In genomic region chr15:67882487-67883227, GRCh38 we compare ENCODE assay signal across 13 cellular contexts. TPM values are rescaled to one million over a fixed set of nuclear protein-coding genes. Genes with fewer than 3 reads are reported as not detected.
A peak's percentile ranks its signal among the peaks of the same experiment; 100 is the strongest.
DNase-seq lines count a peak whose midpoint lies in the region; ATAC-seq, FAIRE-seq and TF ChIP-seq lines count a peak whose summit lies in the region.
"Had no signal": no experiment of that assay in that cellular context is flagged by ENCODE, and none has a peak within 500 bp of the region (broad histone marks: within the 10 kb centered on the region; RNA-seq: fewer than 3 reads in every experiment).

No MANE protein-coding gene starts in this region.

- no TSS peak for BruUV-seq in K562 (replicated peaks; lab: Mats Ljungman, UMichigan)

- H3K4me1 Mint-ChIP-seq in osteocyte (ENCODE audit: unreplicated experiment) (peaks cover 42% of the 10 kb centered on the region), immature natural killer cell (peaks cover 7 to 16% of the 10 kb centered on the region in 2 donors)

- peak; percentile 87 for TF ChIP-seq EP300 in K562 (IDR thresholded peaks at IDR 0.05; ENCODE audit: low read length)

- H3K4me2 ChIP-seq in K562 (ENCODE audit: insufficient read depth, low read length) (peak overlapping the region; percentile 80), osteoblast (ENCODE audit: insufficient read depth, low read length) (no peak overlapping the region)

- peak overlapping the region; percentile 92 for H2AFZ ChIP-seq in K562 (ENCODE audit: low read depth, low read length)
- H2AFZ ChIP-seq in osteoblast (ENCODE audit: low read length): no peak overlapping the region

- in situ Hi-C loops in K562 (cut with MboI): no loop called here

- intact Hi-C loops in K562 (cut with micrococcal nuclease): loop anchor here (5.0 kb wide), 2 partner anchors 40 to 170 kb away; partner anchors contain the start of gene PIAS1

- FAIRE-seq in K562 (lab: Jason Lieb, UNC): peak; percentile 88
- FAIRE-seq: G401.6 had no signal

- H3K27ac Mint-ChIP-seq in osteocyte (ENCODE audit: unreplicated experiment): peak overlapping the region; percentile 47
- H3K27ac Mint-ChIP-seq in immature natural killer cell: no peak overlapping the region

- H3K4me3 Mint-ChIP-seq in osteocyte (ENCODE audit: unreplicated experiment) (no peak overlapping the region), immature natural killer cell (no peak overlapping the region)

- POLR2A ChIA-PET in K562 (lab: Yijun Ruan, JAX): interaction anchor here (0.6 to 3.1 kb wide), 7 partner anchors 10 to 424 kb away, joined by 3 to 21 read pairs (median 4); no protein-coding TSS in a partner anchor

- H3K4me3 ChIP-seq in K562: no peak overlapping the region
- no peak overlapping the region for H3K4me3 ChIP-seq in osteoblast (ENCODE audit: insufficient read depth, low read length)
- H3K4me3 ChIP-seq: coronary artery had no signal

- H3K9me3 Mint-ChIP-seq in osteocyte (ENCODE audit: unreplicated experiment) (no peaks in the 10 kb centered on the region), immature natural killer cell (no peaks in the 10 kb centered on the region)

- H3K36me3 ChIP-seq in K562 (ENCODE audit: control insufficient read depth, insufficient read depth, low read length) (no peaks in the 10 kb centered on the region), osteoblast (ENCODE audit: insufficient read depth, low read length) (no peaks in the 10 kb centered on the region)

- H3K27ac ChIP-seq in K562 (ENCODE audit: extremely low read depth, low read depth, low read length) (peak overlapping the region; percentile 84), osteoblast (ENCODE audit: low read depth, low read length) (no peak overlapping the region)

- H4K20me1 ChIP-seq in K562 (replicated peaks; ENCODE audit: control insufficient read depth, insufficient read depth, low read length) (no peaks in the 10 kb centered on the region), osteoblast (ENCODE audit: insufficient read depth, low read length) (no peaks in the 10 kb centered on the region)

- H3K27me3 Mint-ChIP-seq in osteocyte (ENCODE audit: unreplicated experiment): no peaks in the 10 kb centered on the region
- peaks cover 4 to 9% (median 6%) of the 10 kb centered on the region in 3 donors for H3K27me3 Mint-ChIP-seq in immature natural killer cell (ENCODE audit: low read depth in 3 of 3)

- no peaks in the 10 kb centered on the region for H3K9me1 ChIP-seq in K562 (ENCODE audit: control insufficient read depth, insufficient read depth, low read length)

- H3K4me1 ChIP-seq in K562 (replicated peaks in 1 of 2; ENCODE audit: control insufficient read depth in 2 of 2, insufficient read depth in 2 of 2, low read length in 2 of 2) (peaks cover 38 to 64% of the 10 kb centered on the region in 2 experiments), osteoblast (ENCODE audit: insufficient read depth, low read length) (no peaks in the 10 kb centered on the region)

- H3K27me3 ChIP-seq in K562 (ENCODE audit: control insufficient read depth in 2 of 2, insufficient read depth in 2 of 2, low read length in 2 of 2) (no peaks in the 10 kb centered on the region), osteoblast (ENCODE audit: insufficient read depth, low read length) (peaks cover 3% of the 10 kb centered on the region)

- ATAC-seq in K562 (peak; percentile 78), GM21526 (IDR thresholded peaks at IDR 0.05; ENCODE audit: low FRiP score, unreplicated experiment) (no peak)
- ATAC-seq: sciatic nerve had no signal

- H3K36me3 Mint-ChIP-seq in osteocyte (ENCODE audit: unreplicated experiment) (no peaks in the 10 kb centered on the region), immature natural killer cell (no peaks in the 10 kb centered on the region)

- TF ChIP-seq CTCF in K562 (IDR thresholded peaks at IDR 0.05 in 2 of 3, conservative IDR thresholded peaks at IDR 0.05 in 1 of 3; ENCODE audit: insufficient read depth in 2 of 3, low read depth in 1 of 3, low read length in 3 of 3) (peak in 1 of 3 experiments; percentile 16; a peak in 1 of 6 replicates), osteocyte (IDR thresholded peaks at IDR 0.05) (no peak), osteoblast (IDR thresholded peaks at IDR 0.05; ENCODE audit: extremely low read depth, low read depth, low read length) (no peak)

- H3K9ac ChIP-seq in K562 (ENCODE audit: insufficient read depth in 1 of 2, low read depth in 2 of 2, low read length in 2 of 2): peak overlapping the region in 1 of 2 experiments; percentile 84; a peak in 2 of 4 replicates

- peak in 1 of 2 experiments; percentile 18; a peak in 1 of 4 replicates for TF ChIP-seq RAD21 in K562 (CRISPR knock-in tag; conservative IDR thresholded peaks at IDR 0.05 in 1 of 2, IDR thresholded peaks at IDR 0.05 in 1 of 2)

- no peak for TF ChIP-seq POLR2A in K562 (conservative IDR thresholded peaks at IDR 0.05)

- WGBS in K562 (ENCODE audit: insufficient coverage, low coverage, missing lambda C conversion rate): 10% methylated on average over 8 of the region's 8 CpGs

- peak; percentile 25 for DNase-seq in EH (ENCODE audit: low read depth)
- peak; percentile 75 for DNase-seq in MV-4-11 (lab: John Stamatoyannopoulos, UW)
- DNase-seq in K562 (ENCODE audit: extremely low read depth in 1 of 4, low spot score in 3 of 4): peak; percentile 41 to 93 (median 69)
- peak; percentile 21 for DNase-seq in osteocyte (ENCODE audit: extremely low spot score, unreplicated experiment)
- no peak for DNase-seq in osteoblast (ENCODE audit: insufficient read length, low spot score, missing footprints)
- no peak for DNase-seq in immature natural killer cell
- no peak for DNase-seq in NCI-H446 (lab: John Stamatoyannopoulos, UW)
- DNase-seq: activated CD4-positive, alpha-beta T cell treated with anti-CD3 and anti-CD28 coated beads for 1 hour; NCI-H510A had no signal

- CTCF ChIA-PET in K562 (lab: Yijun Ruan, JAX; ENCODE audit: low intra/inter-chr PET ratio): no interaction called here

- H3K9me3 ChIP-seq in K562 (replicated peaks; ENCODE audit: control insufficient read depth, insufficient read depth, low read depth, low read length) (no peaks in the 10 kb centered on the region), osteoblast (ENCODE audit: low read depth, low read length) (no peaks in the 10 kb centered on the region)

- H3K79me2 ChIP-seq in K562 (ENCODE audit: control insufficient read depth, insufficient read depth, low read length) (no peaks in the 10 kb centered on the region), osteoblast (ENCODE audit: insufficient read depth, low read length) (no peaks in the 10 kb centered on the region)

TF ChIP-seq in K562, 482 proteins besides CTCF, POLR2A, EP300 and RAD21 (continues in another document):
- TF ChIP-seq KDM1A (IDR thresholded peaks at IDR 0.05): peak in 1 of 2 experiments; percentile 45; a peak in 2 of 4 replicates
- TF ChIP-seq ZNF584 (CRISPR knock-in tag; IDR thresholded peaks at IDR 0.05; ENCODE audit: low read depth): no peak
- peak; percentile 89 for TF ChIP-seq ARID1B (IDR thresholded peaks at IDR 0.05)
- TF ChIP-seq SIN3B (IDR thresholded peaks at IDR 0.05; ENCODE audit: low read depth): no peak

RNA-seq across cellular contexts. Expression of gene RNU6-1, which starts 42.8 kb away (rescaled TPM):
- not detected in 2 replicates for total RNA-seq in K562 (2011; cell fraction: chromatin; rRNA removed; ENCODE audit: low replicate concordance)
- total RNA-seq in K562 (2011; cell fraction: nucleolus; rRNA removed): not detected in 2 replicates
- total RNA-seq in K562 (2011; cell fraction: nucleoplasm; rRNA removed): not detected in 2 replicates
- total RNA-seq in K562 (2014; rRNA removed): not detected in 2 replicates
- total RNA-seq in K562 (2014; rRNA removed; fragmentation: Illumina TruSeq; extraction: Trizol): not detected in 2 replicates
- not detected in 2 replicates for total RNA-seq in K562 (2015; rRNA removed; fragmentation: Illumina TruSeq; extraction: Trizol)
- total RNA-seq in K562 (2021): not detected in 2 replicates
- not detected in 2 replicates for polyA plus RNA-seq in K562 (2011; rRNA removed)
- polyA plus RNA-seq in K562 (2011; cell fraction: cytosol; rRNA removed): not detected in 2 replicates
- not detected in 2 replicates for polyA plus RNA-seq in K562 (2011; cell fraction: nucleus; rRNA removed)
- polyA plus RNA-seq in K562 (2012): not detected in 2 replicates
- polyA plus RNA-seq in K562 (2014; fragmentation: Illumina TruSeq; extraction: Trizol): not detected in 2 replicates
- polyA plus RNA-seq in K562 (2014; fragmentation: Nextera tagmentation; extraction: Ambion mirVana): not detected
- not detected in 2 replicates for polyA plus RNA-seq in K562 (2014; rRNA removed)
- polyA minus RNA-seq in K562 (2011; rRNA and poly(A)+ RNA removed): under 0.01 TPM in 2 replicates
- 667 TPM in 1 of 2 replicates, not detected in the other for polyA minus RNA-seq in K562 (2011; cell fraction: cytosol; rRNA and poly(A)+ RNA removed)
- polyA minus RNA-seq in K562 (2011; cell fraction: nucleus; rRNA and poly(A)+ RNA removed): under 0.01 TPM in 1 of 2 replicates, not detected in the other
- not detected in 2 replicates for total RNA-seq in osteocyte
- not detected in 2 replicates for total RNA-seq in osteoblast
- polyA plus RNA-seq in immature natural killer cell: not detected
- total RNA-seq: sciatic nerve had no signal

RNA-seq across cellular contexts. Expression of gene SKOR1, which starts 57.3 kb away (rescaled TPM):
- 0.12 and 0.25 TPM in 2 replicates for total RNA-seq in K562 (2011; cell fraction: chromatin; rRNA removed; ENCODE audit: low replicate concordance)
- total RNA-seq in K562 (2011; cell fraction: nucleolus; rRNA removed): 0.17 TPM in 1 of 2 replicates, not detected in the other
- 0.07 TPM in 1 of 2 replicates, not detected in the other for total RNA-seq in K562 (2011; cell fraction: nucleoplasm; rRNA removed)
- total RNA-seq in K562 (2014; rRNA removed) (0.12 and 0.41 TPM in 2 replicates), K562 (2014; rRNA removed; fragmentation: Illumina TruSeq; extraction: Trizol) (not detected in 2 replicates), K562 (2015; rRNA removed; fragmentation: Illumina TruSeq; extraction: Trizol) (0.07 TPM in 1 of 2 replicates, not detected in the other), K562 (2021) (0.31 TPM in 2 replicates), osteocyte (0.42 and 0.48 TPM in 2 replicates), osteoblast (0.29 and 0.36 TPM in 2 replicates)
- polyA plus RNA-seq in K562 (2011; rRNA removed) (0.04 and 0.08 TPM in 2 replicates), K562 (2014; fragmentation: Illumina TruSeq; extraction: Trizol) (0.04 and 0.07 TPM in 2 replicates), K562 (2014; fragmentation: Nextera tagmentation; extraction: Ambion mirVana) (not detected), K562 (2014; rRNA removed) (0.11 and 0.23 TPM in 2 replicates), immature natural killer cell (under 1 TPM in 1 of 3 donors, not detected in 2; 0.08 TPM)
- polyA plus RNA-seq in K562 (2011; cell fraction: cytosol; rRNA removed): 0.01 and 0.07 TPM in 2 replicates
- 0.18 and 0.22 TPM in 2 replicates for polyA plus RNA-seq in K562 (2011; cell fraction: nucleus; rRNA removed)
- 0.13 and 0.43 TPM in 2 replicates for polyA plus RNA-seq in K562 (2012)
- 0.07 and 0.12 TPM in 2 replicates for polyA minus RNA-seq in K562 (2011; rRNA and poly(A)+ RNA removed)
- 0.36 TPM in 1 of 2 replicates, not detected in the other for polyA minus RNA-seq in K562 (2011; cell fraction: cytosol; rRNA and poly(A)+ RNA removed)
- 0.13 and 0.33 TPM in 2 replicates for polyA minus RNA-seq in K562 (2011; cell fraction: nucleus; rRNA and poly(A)+ RNA removed)

Comparison
In these comparisons a context has a peak if more than half of its experiments do, and no peak if none do; other contexts are left out.
1. DNase-seq: peak in EH (single experiment), MV-4-11 (single experiment), K562 (4 of 4) and osteocyte (single experiment); none in osteoblast (single experiment), immature natural killer cell (0 of 3) and NCI-H446 (0 of 2).